In the genomic region with DNA sequence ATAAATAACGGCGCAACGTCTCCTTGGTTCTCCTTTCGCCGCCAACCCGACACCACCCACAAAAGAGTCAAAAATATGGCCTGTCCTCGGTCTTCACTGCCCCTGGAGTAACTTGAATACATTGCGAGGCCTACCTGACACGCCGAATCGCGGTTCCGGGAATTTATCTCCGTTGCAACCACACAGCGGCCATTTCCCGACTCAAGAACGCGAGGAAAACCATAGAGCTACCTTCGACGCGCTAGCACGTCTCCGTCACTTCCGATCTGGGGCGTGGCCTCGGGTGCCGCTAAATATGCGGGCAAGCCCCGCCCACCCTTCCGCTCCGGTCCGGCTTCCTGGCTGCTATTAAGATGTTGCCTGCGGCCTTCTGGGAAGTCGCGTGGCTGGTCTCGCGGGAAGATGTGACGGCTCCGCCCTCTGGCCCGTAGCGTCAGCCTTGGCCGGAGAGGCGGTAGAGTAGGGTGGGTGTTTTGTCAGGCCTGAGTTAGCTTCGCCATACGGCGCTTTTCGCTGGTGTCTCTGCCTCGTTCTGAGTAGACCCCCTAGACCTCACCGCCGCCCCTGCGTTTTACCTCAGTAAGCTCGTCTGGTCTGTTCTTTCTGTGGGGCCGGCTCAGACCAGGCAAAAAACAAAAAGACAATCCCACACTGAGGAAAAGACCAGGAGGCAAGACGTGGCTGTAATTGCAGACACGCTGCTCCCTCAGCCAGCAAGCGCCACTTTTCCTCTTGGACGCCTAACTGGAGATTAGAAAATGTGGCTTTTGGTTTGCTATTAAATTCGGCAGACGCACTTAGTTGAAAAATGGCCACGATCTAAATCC, we compare ENCODE assay signal across 8 cellular contexts. TPM values are rescaled to one million over a fixed set of nuclear protein-coding genes. Genes with fewer than 3 reads are reported as not detected.
DNase-seq lines count a peak whose midpoint lies in the region; ATAC-seq lines count a peak whose summit lies in the region.

TSS of gene BCLAF1 (minus strand) at position 268 of the 827 bp plus-strand sequence. CDS start 9,980 bp downstream, outside the sequence.

- H3K4me1 ChIP-seq in rectal smooth muscle tissue (ENCODE audit: control insufficient read depth, insufficient read depth, low read length) (peaks cover 17% of the 10 kb centered on the region), aorta (ENCODE audit: control insufficient read depth in 1 of 2, insufficient read depth in 2 of 2, low read length in 2 of 2) (peaks cover 0 to 5% of the 10 kb centered on the region in 2 donors)

- WGBS in aorta, 2 donors = 0 to 1% methylated on average over 60 of the region's 60 CpGs

- H3K27ac ChIP-seq in rectal smooth muscle tissue (ENCODE audit: low read depth, low read length) = peak within 1 kb of the TSS; percentile 100
- H3K27ac ChIP-seq in aorta (ENCODE audit: low read depth in 1 of 2, low read length in 2 of 2) = peak within 1 kb of the TSS; percentile 100

- ATAC-seq in GM18508 (IDR thresholded peaks at IDR 0.05; ENCODE audit: insufficient read depth, unreplicated experiment) (peak; percentile 87), HG03025 (IDR thresholded peaks at IDR 0.05; ENCODE audit: low FRiP score, unreplicated experiment) (peak; percentile 91), aorta (ENCODE audit: low FRiP score) (peak; percentile 98)

- H3K4me3 ChIP-seq in rectal smooth muscle tissue (ENCODE audit: low read length) = peak within 1 kb of the TSS; percentile 100
- H3K4me3 ChIP-seq in aorta (ENCODE audit: low read length in 2 of 2) = peak within 1 kb of the TSS; percentile 77 to 93

- peaks cover 2% of the 10 kb centered on the region for H3K36me3 ChIP-seq in rectal smooth muscle tissue (ENCODE audit: control insufficient read depth, insufficient read depth, low read length)
- H3K36me3 ChIP-seq in aorta (ENCODE audit: control insufficient read depth in 1 of 2, insufficient read depth in 2 of 2, low read length in 1 of 2) = no peaks in the 10 kb centered on the region

- intact Hi-C loops in aorta (cut with DNase I) = loop anchor here in 1 of 2 donors (2.0 kb wide), 2 partner anchors 39 to 791 kb away; partner anchors contain the start of gene MTFR2

- peak; percentile 97 for DNase-seq in NCI-H2081 (lab: John Stamatoyannopoulos, UW)
- DNase-seq in T1000 (lab: John Stamatoyannopoulos, UW) = peak; percentile 98
- peak; percentile 100 for DNase-seq in astrocyte of the hippocampus (ENCODE audit: low read depth, low spot score)
- peak; percentile 91 for DNase-seq in hepatic stellate cell (ENCODE audit: low spot score)
- DNase-seq in aorta = peak; percentile 100

- no peaks in the 10 kb centered on the region for H3K27me3 ChIP-seq in rectal smooth muscle tissue (ENCODE audit: control insufficient read depth, insufficient read depth, low read length)
- H3K27me3 ChIP-seq in aorta (ENCODE audit: control insufficient read depth in 1 of 2, insufficient read depth in 2 of 2, low read length in 1 of 2) = no peaks in the 10 kb centered on the region

- peak within 1 kb of the TSS; percentile 100 for H3K9ac ChIP-seq in rectal smooth muscle tissue (ENCODE audit: low read length)

- H3K9me3 ChIP-seq in aorta (ENCODE audit: control insufficient read depth, low read length) = no peaks in the 10 kb centered on the region

RNA-seq across cellular contexts. Expression of gene BCLAF1, which starts in this region (rescaled TPM):
- 100 to 1,000 TPM; 132 to 134 TPM for total RNA-seq in aorta
- polyA plus RNA-seq in aorta = 10 to 100 TPM; 15.3 to 32.0 TPM

Comparison
In these comparisons a context has a peak if more than half of its experiments do, and no peak if none do; other contexts are left out.
1. Peak in every context shown above with its lines: DNase-seq, ATAC-seq, H3K4me3 ChIP-seq and H3K27ac ChIP-seq.